ENCODE assay signal across 19 cellular contexts in the genomic region with DNA sequence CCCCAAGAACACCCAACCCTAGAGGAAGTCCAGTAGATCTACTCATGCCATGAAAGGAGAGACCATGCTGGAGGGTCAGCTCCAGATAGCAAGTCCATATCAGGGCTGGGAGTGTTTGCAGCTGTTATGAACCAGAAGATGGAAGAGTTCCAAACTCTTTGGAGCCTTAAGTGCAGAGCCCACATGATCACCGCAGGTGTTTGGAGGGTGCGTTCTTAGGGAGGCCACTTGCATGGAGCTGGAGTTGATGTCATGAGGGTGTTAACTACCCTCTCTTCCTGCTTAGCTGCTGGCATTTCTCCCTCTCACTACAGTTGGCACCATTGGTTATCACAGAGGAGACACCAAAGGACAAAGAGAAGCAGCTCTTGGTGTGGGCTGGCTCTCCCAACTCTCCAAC.
"Had no signal": no experiment of that assay in that cellular context is flagged by ENCODE, and none has a peak within 500 bp of the region (broad histone marks: within the 10 kb centered on the region; RNA-seq: fewer than 3 reads in every experiment).

No MANE protein-coding gene starts in this region.

- DNase-seq: effector memory CD8-positive, alpha-beta T cell; esophagus squamous epithelium; foreskin fibroblast; immature natural killer cell; kidney; left cardiac atrium; left ventricle myocardium inferior; mesenchymal stem cell; naive thymus-derived CD4-positive, alpha-beta T cell; nephron progenitor cell; stimulated activated CD4-positive, alpha-beta T cell treated with anti-CD3 and anti-CD28 coated beads, Interleukin-2, amount 100 ng/mL, for 24 hours; stimulated activated naive CD4-positive, alpha-beta T cell; stomach; substantia nigra; transverse colon had no signal

- H3K27me3 ChIP-seq: transverse colon had no signal

- H3K4me3 ChIP-seq: esophagus squamous epithelium, left ventricle myocardium inferior, lung, skin epidermis, stomach, thoracic aorta, transverse colon had no signal

- H3K4me1 ChIP-seq: esophagus squamous epithelium, left ventricle myocardium inferior, stomach, transverse colon had no signal

- H3K36me3 ChIP-seq: esophagus squamous epithelium, left ventricle myocardium inferior, stomach, thoracic aorta, transverse colon had no signal

- ATAC-seq: effector memory CD8-positive, alpha-beta T cell; naive thymus-derived CD4-positive, alpha-beta T cell; sciatic nerve had no signal

- H3K27ac ChIP-seq: esophagus squamous epithelium, left ventricle myocardium inferior, skin epidermis, stomach, thoracic aorta, transverse colon had no signal

- H3K9me3 ChIP-seq: thoracic aorta, transverse colon had no signal

- FAIRE-seq: kidney had no signal
